In the genomic region with DNA sequence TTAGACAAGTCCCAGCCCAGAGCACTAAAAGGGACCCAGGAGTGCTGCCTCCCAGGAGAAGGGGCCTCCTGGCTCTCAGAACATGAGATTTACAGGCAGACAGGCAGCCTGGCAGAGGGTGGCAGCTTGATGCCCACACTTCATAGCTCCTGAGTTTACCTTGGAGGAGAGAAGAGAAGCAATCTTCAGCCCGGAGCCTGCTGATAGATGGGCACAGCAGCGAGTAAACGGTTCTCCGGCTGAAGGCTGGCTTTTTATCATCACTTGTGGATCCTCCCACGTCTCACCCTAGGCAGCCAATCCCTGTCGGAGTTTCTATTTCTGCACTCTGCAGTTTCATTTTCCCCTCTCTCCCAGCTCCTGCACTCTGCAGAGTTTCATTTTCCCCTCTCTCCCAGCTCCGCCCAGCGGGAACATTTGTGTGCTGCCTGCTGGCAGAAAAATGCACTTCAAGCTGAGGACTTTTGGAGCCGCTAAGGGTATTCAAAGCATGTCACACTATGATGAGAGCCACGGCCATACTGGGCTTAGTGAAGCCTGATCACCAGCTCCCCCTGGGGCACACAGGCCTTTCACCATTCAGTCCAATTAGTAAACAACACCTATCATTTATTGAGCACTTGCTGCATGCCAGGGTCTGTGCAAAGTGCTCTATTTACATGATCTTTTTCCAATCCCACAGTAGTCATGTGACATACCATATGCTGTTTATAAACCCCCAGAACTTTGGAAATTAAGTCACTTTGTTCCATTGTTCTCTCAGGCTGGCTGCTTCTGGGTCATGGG, we compare ENCODE assay signal across 8 cellular contexts.
DNase-seq lines count a peak whose midpoint lies in the region; ATAC-seq, FAIRE-seq and TF ChIP-seq lines count a peak whose summit lies in the region.

A gene with protein sequence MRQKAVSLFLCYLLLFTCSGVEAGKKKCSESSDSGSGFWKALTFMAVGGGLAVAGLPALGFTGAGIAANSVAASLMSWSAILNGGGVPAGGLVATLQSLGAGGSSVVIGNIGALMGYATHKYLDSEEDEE (minus strand): TSS at position 229 of the 786 bp plus-strand sequence. CDS start 2,878 bp downstream, outside the sequence.

- H3K36me3 ChIP-seq in brain microvascular endothelial cell (replicated peaks) = no peaks in the 10 kb centered on the region
- no peaks in the 10 kb centered on the region for H3K36me3 ChIP-seq in iPS-15b (ENCODE audit: control insufficient read depth, insufficient read depth, low read length)

- peaks cover 5% of the 10 kb centered on the region for H3K4me1 ChIP-seq in iPS-15b (ENCODE audit: control insufficient read depth, insufficient read depth, low read length)

- in situ Hi-C loops in brain microvascular endothelial cell (cut with HindIII; ENCODE audit: low pct_ligation_motif_present, low sequenced_read_pairs) = no loop called here

- peak within 1 kb of the TSS; percentile 0 for H3K9ac ChIP-seq in iPS-15b (ENCODE audit: low read depth, low read length)

- H3K27ac ChIP-seq in brain microvascular endothelial cell = peak within 1 kb of the TSS; percentile 50

- peak; percentile 90 for DNase-seq in SIG-M5 treated with dmso at 0.1 percent for 504 hours (lab: John Stamatoyannopoulos, UW; ENCODE audit: unreplicated experiment)
- DNase-seq in SIG-M5 (lab: John Stamatoyannopoulos, UW) = no peak
- peak; percentile 95 for DNase-seq in NCI-H2107 (lab: John Stamatoyannopoulos, UW)
- peak; percentile 96 for DNase-seq in brain microvascular endothelial cell
- DNase-seq in skeletal muscle cell (ENCODE audit: low read depth) = peak; percentile 79

- peak; percentile 62 for TF ChIP-seq CTCF in brain microvascular endothelial cell (IDR thresholded peaks at IDR 0.05; ENCODE audit: low read depth, low read length, missing control alignments)

- no peaks in the 10 kb centered on the region for H3K27me3 ChIP-seq in brain microvascular endothelial cell (replicated peaks)
- H3K27me3 ChIP-seq in iPS-15b (ENCODE audit: control insufficient read depth, insufficient read depth, low read length) = peaks cover 12% of the 10 kb centered on the region

- H3K4me3 ChIP-seq in brain microvascular endothelial cell (ENCODE audit: low read depth, low read length) (peak within 1 kb of the TSS; percentile 61), iPS-15b (ENCODE audit: low read depth, low read length) (peak within 1 kb of the TSS; percentile 36), skeletal muscle cell (ENCODE audit: low read depth, low read length) (peak within 1 kb of the TSS; percentile 48)

- no peaks in the 10 kb centered on the region for H3K9me3 ChIP-seq in iPS-15b (ENCODE audit: control insufficient read depth, insufficient read depth, low read length)

- peak; percentile 87 for FAIRE-seq in TTC549 (lab: Jason Lieb, UNC)

- ATAC-seq in HG02973 (IDR thresholded peaks at IDR 0.05; ENCODE audit: unreplicated experiment) = peak; percentile 78
